ENCODE assay signal across 8 cellular contexts in the genomic region with DNA sequence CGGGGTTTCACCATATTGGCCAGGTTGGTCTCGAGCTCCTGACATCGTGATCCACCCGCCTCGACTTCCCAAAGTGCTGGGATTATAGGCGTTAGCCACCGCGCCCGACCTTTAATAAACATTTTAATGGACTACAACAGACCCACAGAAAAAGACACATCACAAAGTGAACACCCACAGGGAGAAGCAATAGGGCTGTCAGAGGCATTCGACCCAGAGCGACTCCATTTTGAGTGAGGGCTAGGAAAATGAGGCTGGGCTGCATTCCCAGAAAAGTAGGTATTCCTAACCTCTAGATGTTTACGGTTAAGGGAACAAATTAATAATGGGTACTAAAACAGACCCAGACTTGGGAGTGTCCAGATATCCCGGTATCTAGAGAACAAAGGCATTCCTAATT. TPM values are rescaled to one million over a fixed set of nuclear protein-coding genes. Genes with fewer than 3 reads are reported as not detected.
DNase-seq lines count a peak whose midpoint lies in the region; FAIRE-seq and TF ChIP-seq lines count a peak whose summit lies in the region.

No MANE protein-coding gene starts in this region.

- peaks cover 19% of the 10 kb centered on the region for H3K9me3 Mint-ChIP-seq in mesothelial cell of epicardium

- DNase-seq in bronchial epithelial cell (ENCODE audit: low read depth) (no peak), mesothelial cell of epicardium (ENCODE audit: low spot score in 2 of 2, unreplicated experiment in 2 of 2) (no peak), medulla oblongata (ENCODE audit: extremely low spot score) (no peak), urothelium cell line (ENCODE audit: low spot score) (no peak), C1 segment of cervical spinal cord (lab: John Stamatoyannopoulos, UW) (no peak), iPS-NIHi7 (ENCODE audit: extremely low spot score) (no peak)

- H3K27me3 Mint-ChIP-seq in mesothelial cell of epicardium (ENCODE audit: low read depth): no peaks in the 10 kb centered on the region

- H3K27me3 ChIP-seq in HUES48 (ENCODE audit: control insufficient read depth, insufficient read depth, low read length) (no peaks in the 10 kb centered on the region), bronchial epithelial cell (ENCODE audit: control insufficient read depth, insufficient read depth, low read length) (no peaks in the 10 kb centered on the region)

- H3K4me1 ChIP-seq in HUES48 (ENCODE audit: control insufficient read depth, insufficient read depth, low read length): peaks cover 8% of the 10 kb centered on the region

- H3K4me1 Mint-ChIP-seq in mesothelial cell of epicardium: peaks cover 37% of the 10 kb centered on the region

- no peaks in the 10 kb centered on the region for H3K9me3 ChIP-seq in HUES48 (ENCODE audit: control insufficient read depth, insufficient read depth, low read length)

- peak overlapping the region; percentile 99 for H3K27ac Mint-ChIP-seq in mesothelial cell of epicardium

- FAIRE-seq in bronchial epithelial cell (lab: Jason Lieb, UNC): no peak
- no peak for FAIRE-seq in urothelium cell line (lab: Jason Lieb, UNC)

- peaks cover 27% of the 10 kb centered on the region for H3K36me3 ChIP-seq in HUES48 (ENCODE audit: control insufficient read depth, insufficient read depth, low read length)
- no peaks in the 10 kb centered on the region for H3K36me3 ChIP-seq in bronchial epithelial cell (ENCODE audit: control insufficient read depth, insufficient read depth, low read length)

- H3K36me3 Mint-ChIP-seq in mesothelial cell of epicardium: peaks cover 48% of the 10 kb centered on the region

- H3K4me3 ChIP-seq in HUES48 (ENCODE audit: low read depth, low read length) (peak overlapping the region; percentile 91), bronchial epithelial cell (ENCODE audit: low read depth, low read length) (peak overlapping the region; percentile 96)

- H3K27ac ChIP-seq in 22Rv1: peak overlapping the region; percentile 70
- peak overlapping the region; percentile 90 for H3K27ac ChIP-seq in HUES48 (ENCODE audit: low read depth, low read length)

- peak overlapping the region; percentile 96; the same call in 1 of the 2 replicates for H3K9ac ChIP-seq in HUES48 (ENCODE audit: low read depth, low read length)

- peak overlapping the region; percentile 96 for H3K4me3 Mint-ChIP-seq in mesothelial cell of epicardium

- no peak for TF ChIP-seq CTCF in 22Rv1 (IDR thresholded peaks at IDR 0.05)
- TF ChIP-seq CTCF in bronchial epithelial cell (IDR thresholded peaks at IDR 0.05; ENCODE audit: insufficient read depth, low read length, severe bottlenecking): no peak
- no peak for TF ChIP-seq CTCF in mesothelial cell of epicardium (IDR thresholded peaks at IDR 0.05; ENCODE audit: unreplicated experiment)

RNA-seq across cellular contexts. Expression of a gene that starts 1.0 kb away (rescaled TPM):
- total RNA-seq in bronchial epithelial cell (2.3 and 2.4 TPM in 2 replicates), mesothelial cell of epicardium (21.6 to 22.1 TPM (median 21.9 TPM) in 3 replicates)

RNA-seq across cellular contexts. Expression of a gene that starts 27.4 kb away (rescaled TPM):
- total RNA-seq in bronchial epithelial cell: 50.7 and 59.2 TPM in 2 replicates
- total RNA-seq in mesothelial cell of epicardium: 31.9 to 38.6 TPM (median 35.8 TPM) in 3 replicates

RNA-seq across cellular contexts. Expression of a gene that starts 49.0 kb away (rescaled TPM):
- total RNA-seq in bronchial epithelial cell (55.8 and 65.8 TPM in 2 replicates), mesothelial cell of epicardium (62.7 to 63.5 TPM (median 63.3 TPM) in 3 replicates)

RNA-seq across cellular contexts. Expression of a gene that starts 49.0 kb away (rescaled TPM):
- 1.8 and 2.2 TPM in 2 replicates for total RNA-seq in bronchial epithelial cell
- total RNA-seq in mesothelial cell of epicardium: 3.6 to 3.8 TPM (median 3.7 TPM) in 3 replicates
